16 cellular contexts compared by ENCODE assay signal in the genomic region with DNA sequence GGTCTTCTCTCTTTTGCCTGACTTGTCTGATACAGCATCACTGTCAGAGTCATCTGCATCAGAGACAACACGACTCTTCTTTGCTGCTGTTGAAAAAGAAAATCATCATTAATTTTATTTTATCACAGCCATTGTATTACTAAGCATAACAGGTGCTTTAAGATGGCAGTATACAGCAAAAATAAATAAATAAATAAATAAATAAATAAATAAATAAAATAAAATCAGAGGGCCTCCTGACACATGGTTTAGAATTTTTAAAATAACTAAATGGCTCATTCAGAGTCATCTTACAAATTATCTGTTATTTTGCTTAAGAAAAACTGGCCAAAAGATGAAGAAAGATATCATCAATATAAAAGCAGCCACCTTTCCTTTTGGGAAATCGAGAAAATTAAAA. TPM values are rescaled to one million over a fixed set of nuclear protein-coding genes. Genes with fewer than 3 reads are reported as not detected.
"Had no signal": no experiment of that assay in that cellular context is flagged by ENCODE, and none has a peak within 500 bp of the region (broad histone marks: within the 10 kb centered on the region; RNA-seq: fewer than 3 reads in every experiment).

No MANE protein-coding gene starts in this region.

- H3K4me3 Mint-ChIP-seq: activated CD4-positive, alpha-beta T cell treated with anti-CD3 and anti-CD28 coated beads, Interleukin-2, amount 10 ng/mL, durations not matched to agents 24 days and 14 days; activated T-helper 1 cell treated with anti-CD3 and anti-CD28 coated beads, Interleukin-12 subunit alpha, Interleukin-12 subunit beta, Interleukin-2, Interleukin-4 antibody, amounts not matched to agents 30 ng/mL and 10 ng/mL and 1 ng/mL, durations not matched to agents 14 hours and 24 hours and 36 hours; stimulated activated naive B cell treated with anti-CD40 and anti-IgM and Interleukin-4, amounts not matched to agents 10 μg/mL and 1 μg/mL and 100 μg/mL, for 72 hours had no signal

- FAIRE-seq: endothelial cell of umbilical vein, pancreas had no signal

- H3K36me3 ChIP-seq: breast epithelium had no signal

- H3K4me3 ChIP-seq: breast epithelium, esophagus squamous epithelium, pancreas, tibial artery had no signal

- DNase-seq: activated CD4-positive, alpha-beta T cell treated with anti-CD3 and anti-CD28 coated beads, Interleukin-2, amount 10 ng/mL, durations not matched to agents 24 days and 14 days; activated CD4-positive, CD25-positive, alpha-beta regulatory T cell; cerebellar nuclear complex; effector CD4-positive, alpha-beta T cell; esophagus squamous epithelium; left ventricle myocardium superior; pancreas; SK-N-SH; stimulated activated CD4-positive, alpha-beta T cell treated with anti-CD3 and anti-CD28 coated beads, Interleukin-4, amount 100 ng/mL, for 24 hours; stimulated activated naive B cell treated with anti-CD40 and anti-IgM and Interleukin-4, amounts not matched to agents 10 μg/mL and 1 μg/mL and 100 μg/mL, for 72 hours; tibial artery had no signal

- H3K27ac Mint-ChIP-seq: activated CD4-positive, alpha-beta T cell treated with anti-CD3 and anti-CD28 coated beads, Interleukin-2, amount 10 ng/mL, durations not matched to agents 24 days and 14 days had no signal

- ATAC-seq: left ventricle myocardium superior; pancreas; sciatic nerve; stimulated activated naive B cell treated with anti-CD40 and anti-IgM and Interleukin-4, amounts not matched to agents 10 μg/mL and 1 μg/mL and 100 μg/mL, for 72 hours had no signal

- H3K9me3 Mint-ChIP-seq: activated CD4-positive, alpha-beta T cell treated with anti-CD3 and anti-CD28 coated beads, Interleukin-2, amount 10 ng/mL, durations not matched to agents 24 days and 14 days; activated T-helper 1 cell treated with anti-CD3 and anti-CD28 coated beads, Interleukin-12 subunit alpha, Interleukin-12 subunit beta, Interleukin-2, Interleukin-4 antibody, amounts not matched to agents 30 ng/mL and 10 ng/mL and 1 ng/mL, durations not matched to agents 14 hours and 24 hours and 36 hours; stimulated activated naive B cell treated with anti-CD40 and anti-IgM and Interleukin-4, amounts not matched to agents 10 μg/mL and 1 μg/mL and 100 μg/mL, for 72 hours had no signal

- H3K27ac ChIP-seq: breast epithelium, esophagus squamous epithelium, neutrophil, pancreas, tibial artery had no signal

- H3K27me3 Mint-ChIP-seq: activated CD4-positive, alpha-beta T cell treated with anti-CD3 and anti-CD28 coated beads, Interleukin-2, amount 10 ng/mL, durations not matched to agents 24 days and 14 days; stimulated activated naive B cell treated with anti-CD40 and anti-IgM and Interleukin-4, amounts not matched to agents 10 μg/mL and 1 μg/mL and 100 μg/mL, for 72 hours had no signal

- H3K27me3 ChIP-seq: breast epithelium, esophagus squamous epithelium, neutrophil, pancreas, tibial artery had no signal

- H3K9me3 ChIP-seq: breast epithelium, esophagus squamous epithelium, neutrophil, pancreas, SK-N-SH, tibial artery had no signal

RNA-seq across cellular contexts. Expression of a gene that starts 32.0 kb away (rescaled TPM):
- total RNA-seq: endothelial cell of umbilical vein had no signal
